ENCODE assay signal across 30 cellular contexts in genomic region chr3:179630753-179631451, GRCh38.
"Had no signal": no experiment of that assay in that cellular context is flagged by ENCODE, and none has a peak within 500 bp of the region (broad histone marks: within the 10 kb centered on the region; RNA-seq: fewer than 3 reads in every experiment).

No MANE protein-coding gene starts in this region.

- H3K27me3 Mint-ChIP-seq: activated CD4-positive, alpha-beta T cell treated with anti-CD3 and anti-CD28 coated beads, Interleukin-2, amount 10 ng/mL, durations not matched to agents 24 days and 14 days; activated CD8-positive, alpha-beta T cell treated with anti-CD3 and anti-CD28 coated beads for 36 hours; activated naive CD4-positive, alpha-beta T cell treated with anti-CD3 and anti-CD28 coated beads, Interleukin-2, amount 50 U/mL, for 24 hours; activated naive CD8-positive, alpha-beta T cell treated with anti-CD3 and anti-CD28 coated beads, Interleukin-2, amount 50 U/mL, for 24 hours; dendritic cell treated with granulocyte-macrophage colony-stimulating factor and Interleukin-4, amounts not matched to agents 40 ng/mL and 50 ng/mL, for 4 days; naive B cell; progenitor cell of endocrine pancreas had no signal

- H3K9me3 Mint-ChIP-seq: activated CD4-positive, alpha-beta T cell treated with anti-CD3 and anti-CD28 coated beads, Interleukin-2, amount 10 ng/mL, durations not matched to agents 24 days and 14 days; activated CD8-positive, alpha-beta T cell treated with anti-CD3 and anti-CD28 coated beads for 36 hours; activated naive CD4-positive, alpha-beta T cell treated with anti-CD3 and anti-CD28 coated beads, Interleukin-2, amount 50 U/mL, for 24 hours; activated naive CD8-positive, alpha-beta T cell treated with anti-CD3 and anti-CD28 coated beads, Interleukin-2, amount 50 U/mL, for 24 hours; activated T-helper 2 cell treated with anti-CD3 and anti-CD28 coated beads, Interferon-gamma antibody, Interleukin-2, Interleukin-4, amounts not matched to agents 10 μg/mL and 5 μg/mL and 100 μg/mL, durations not matched to agents 14 hours and 24 hours and 36 hours; dendritic cell treated with granulocyte-macrophage colony-stimulating factor and Interleukin-4, amounts not matched to agents 40 ng/mL and 50 ng/mL, for 4 days; endodermal cell; immature natural killer cell; naive B cell had no signal

- ATAC-seq: activated CD8-positive, alpha-beta T cell treated with anti-CD3 and anti-CD28 coated beads for 36 hours; activated naive CD8-positive, alpha-beta T cell treated with anti-CD3 and anti-CD28 coated beads, Interleukin-2, amount 50 U/mL, for 24 hours; esophagus mucosa; heart left ventricle; left colon; upper lobe of right lung had no signal

- DNase-seq: activated CD4-positive, alpha-beta T cell treated with anti-CD3 and anti-CD28 coated beads, Interleukin-2, amount 10 ng/mL, durations not matched to agents 24 days and 14 days; activated CD4-positive, CD25-positive, alpha-beta regulatory T cell treated with anti-CD3 and anti-CD28 coated beads, Interleukin-2, amount 50 U/mL, for 72 hours; activated CD8-positive, alpha-beta T cell treated with anti-CD3 and anti-CD28 coated beads for 36 hours; activated naive CD8-positive, alpha-beta T cell treated with anti-CD3 and anti-CD28 coated beads, Interleukin-2, amount 50 U/mL, for 24 hours; activated T-cell treated with anti-CD3 and anti-CD28 coated beads, Interleukin-2, amount 50 U/mL, for 48 hours; central memory CD4-positive, alpha-beta T cell; endodermal cell; foreskin fibroblast; heart left ventricle; hypothalamus; immature natural killer cell; kidney; left colon; mammary epithelial cell; naive B cell; ovary; sigmoid colon; small intestine; stimulated activated CD4-positive, alpha-beta T cell treated with anti-CD3 and anti-CD28 coated beads, Interleukin-4, amount 100 ng/mL, for 24 hours; stimulated activated naive CD4-positive, alpha-beta T cell; T-helper 9 cell; tibial artery; upper lobe of right lung had no signal

- H3K27ac Mint-ChIP-seq: activated CD4-positive, alpha-beta T cell treated with anti-CD3 and anti-CD28 coated beads, Interleukin-2, amount 10 ng/mL, durations not matched to agents 24 days and 14 days; activated CD8-positive, alpha-beta T cell treated with anti-CD3 and anti-CD28 coated beads for 36 hours; activated naive CD4-positive, alpha-beta T cell treated with anti-CD3 and anti-CD28 coated beads, Interleukin-2, amount 50 U/mL, for 24 hours; activated naive CD8-positive, alpha-beta T cell treated with anti-CD3 and anti-CD28 coated beads, Interleukin-2, amount 50 U/mL, for 24 hours; activated T-helper 2 cell treated with anti-CD3 and anti-CD28 coated beads, Interferon-gamma antibody, Interleukin-2, Interleukin-4, amounts not matched to agents 10 μg/mL and 5 μg/mL and 100 μg/mL, durations not matched to agents 14 hours and 24 hours and 36 hours; dendritic cell treated with granulocyte-macrophage colony-stimulating factor and Interleukin-4, amounts not matched to agents 40 ng/mL and 50 ng/mL, for 4 days; endodermal cell; immature natural killer cell; naive B cell; progenitor cell of endocrine pancreas had no signal

- H3K4me1 ChIP-seq: breast epithelium, heart left ventricle, sigmoid colon, suprapubic skin, tibial artery, upper lobe of right lung had no signal

- H3K27ac ChIP-seq: breast epithelium, heart left ventricle, ovary, sigmoid colon, suprapubic skin, tibial artery, upper lobe of right lung had no signal

- H3K4me3 ChIP-seq: breast epithelium, heart left ventricle, ovary, sigmoid colon, suprapubic skin, tibial artery, upper lobe of right lung had no signal

- FAIRE-seq: kidney, small intestine had no signal

- H3K4me3 Mint-ChIP-seq: activated CD4-positive, alpha-beta T cell treated with anti-CD3 and anti-CD28 coated beads, Interleukin-2, amount 10 ng/mL, durations not matched to agents 24 days and 14 days; activated CD8-positive, alpha-beta T cell treated with anti-CD3 and anti-CD28 coated beads for 36 hours; activated naive CD4-positive, alpha-beta T cell treated with anti-CD3 and anti-CD28 coated beads, Interleukin-2, amount 50 U/mL, for 24 hours; activated naive CD8-positive, alpha-beta T cell treated with anti-CD3 and anti-CD28 coated beads, Interleukin-2, amount 50 U/mL, for 24 hours; dendritic cell treated with granulocyte-macrophage colony-stimulating factor and Interleukin-4, amounts not matched to agents 40 ng/mL and 50 ng/mL, for 4 days; endodermal cell; immature natural killer cell; naive B cell had no signal

- H3K9me3 ChIP-seq: breast epithelium, heart left ventricle, ovary, sigmoid colon, suprapubic skin, tibial artery, upper lobe of right lung had no signal

- H3K4me1 Mint-ChIP-seq: activated CD4-positive, alpha-beta T cell treated with anti-CD3 and anti-CD28 coated beads, Interleukin-2, amount 10 ng/mL, durations not matched to agents 24 days and 14 days; activated naive CD4-positive, alpha-beta T cell treated with anti-CD3 and anti-CD28 coated beads, Interleukin-2, amount 50 U/mL, for 24 hours; activated naive CD8-positive, alpha-beta T cell treated with anti-CD3 and anti-CD28 coated beads, Interleukin-2, amount 50 U/mL, for 24 hours; endodermal cell; immature natural killer cell; naive B cell had no signal

- H3K27me3 ChIP-seq: breast epithelium, heart left ventricle, ovary, sigmoid colon, suprapubic skin, tibial artery, upper lobe of right lung had no signal

- H3K36me3 ChIP-seq: breast epithelium, ovary, upper lobe of right lung had no signal
